Comparison of ENCODE assay signal across 19 cellular contexts in genomic region chr3:24133942-24134341, GRCh38.
"Had no signal": no experiment of that assay in that cellular context is flagged by ENCODE, and none has a peak within 500 bp of the region (broad histone marks: within the 10 kb centered on the region; RNA-seq: fewer than 3 reads in every experiment).

No MANE protein-coding gene starts in this region.

- H3K36me3 ChIP-seq: neutrophil, right atrium auricular region had no signal

- H3K27me3 ChIP-seq: heart left ventricle, neutrophil, right atrium auricular region, transverse colon had no signal

- H3K27ac Mint-ChIP-seq: endodermal cell, nephron had no signal

- H3K9me3 Mint-ChIP-seq: endodermal cell, nephron had no signal

- ATAC-seq: heart left ventricle; left colon; left ventricle myocardium superior; stimulated activated naive CD8-positive, alpha-beta T cell treated with anti-CD3 and anti-CD28 coated beads, Interleukin-15, Interleukin-2, amounts not matched to agents 100 U/mL and 50 U/mL, for 24 hours had no signal

- H3K9me3 ChIP-seq: heart left ventricle, neutrophil, right atrium auricular region, transverse colon had no signal

- H3K4me3 Mint-ChIP-seq: endodermal cell, naive B cell, nephron had no signal

- DNase-seq: effector CD4-positive, alpha-beta T cell; endodermal cell; erythroblast; foreskin melanocyte; heart left ventricle; hippocampal formation; left colon; left ventricle myocardium superior; mesendoderm; naive B cell; small intestine; stimulated activated CD4-positive, alpha-beta T cell treated with anti-CD3 and anti-CD28 coated beads, Interleukin-12 subunit alpha, Interleukin-12 subunit beta, amount 100 ng/mL, for 4 hours; stimulated activated naive CD8-positive, alpha-beta T cell treated with anti-CD3 and anti-CD28 coated beads, Interleukin-15, Interleukin-2, amounts not matched to agents 100 U/mL and 50 U/mL, for 24 hours; transverse colon had no signal

- H3K27ac ChIP-seq: neutrophil, right atrium auricular region had no signal

- H3K4me3 ChIP-seq: coronary artery, heart left ventricle, lung, right atrium auricular region, transverse colon had no signal

- H3K27me3 Mint-ChIP-seq: naive B cell had no signal

- H3K4me1 Mint-ChIP-seq: endodermal cell, nephron had no signal
